26 cellular contexts compared by ENCODE assay signal in the genomic region with DNA sequence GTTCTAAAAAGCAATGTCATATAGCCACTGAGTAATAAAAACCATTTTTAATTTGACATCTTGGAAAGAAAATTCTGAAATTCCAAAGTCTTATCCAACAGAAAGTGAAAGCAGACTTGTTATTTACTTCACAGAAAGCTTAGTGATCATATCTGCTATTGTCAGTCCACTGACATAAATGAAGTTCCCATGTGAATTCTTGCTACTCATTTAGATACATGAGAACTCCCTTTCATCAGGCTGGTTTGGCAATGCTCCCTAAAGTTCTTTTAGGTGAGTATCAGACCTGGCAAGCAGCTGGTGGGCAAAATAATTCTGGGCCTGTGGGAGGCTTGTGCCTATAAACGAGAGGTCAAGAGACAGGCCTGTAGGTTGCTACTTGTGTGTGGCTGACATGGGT. TPM values are rescaled to one million over a fixed set of nuclear protein-coding genes. Genes with fewer than 3 reads are reported as not detected.
DNase-seq lines count a peak whose midpoint lies in the region; ATAC-seq and TF ChIP-seq lines count a peak whose summit lies in the region.
"Had no signal": no experiment of that assay in that cellular context is flagged by ENCODE, and none has a peak within 500 bp of the region (broad histone marks: within the 10 kb centered on the region; RNA-seq: fewer than 3 reads in every experiment).

No MANE protein-coding gene starts in this region.

- H3K9me3 ChIP-seq in psoas muscle, result no peaks in the 10 kb centered on the region
- no peaks in the 10 kb centered on the region for H3K9me3 ChIP-seq in T-helper 17 cell (ENCODE audit: control insufficient read depth, low read length, poor library complexity, severe bottlenecking)
- H3K9me3 ChIP-seq: mucosa of descending colon, stomach, upper lobe of left lung had no signal

- no peaks in the 10 kb centered on the region for H3K27me3 Mint-ChIP-seq in T-helper 17 cell

- H3K4me3 ChIP-seq in fibroblast of villous mesenchyme (ENCODE audit: low read depth, low read length) (no peak overlapping the region), psoas muscle (no peak overlapping the region)
- H3K4me3 ChIP-seq: GM23248, mucosa of descending colon, neural progenitor cell, smooth muscle cell, stomach, upper lobe of left lung had no signal

- H3K27ac Mint-ChIP-seq in T-helper 17 cell, result no peak overlapping the region
- H3K27ac Mint-ChIP-seq: neural progenitor cell had no signal

- H3K36me3 ChIP-seq in psoas muscle (ENCODE audit: insufficient read depth in 1 of 2, low read depth in 1 of 2), result peaks cover 5 to 93% of the 10 kb centered on the region in 2 donors

- 37 to 54% (median 52%) methylated on average over 1 of the region's 1 CpG for WGBS in psoas muscle, 3 donors

- H3K36me3 Mint-ChIP-seq in T-helper 17 cell (ENCODE audit: low read depth), result peaks cover 5% of the 10 kb centered on the region

- no peaks in the 10 kb centered on the region for H3K4me1 ChIP-seq in psoas muscle
- H3K4me1 ChIP-seq: neural progenitor cell, stomach had no signal

- no peak overlapping the region for H3K4me3 Mint-ChIP-seq in T-helper 17 cell
- H3K4me3 Mint-ChIP-seq: neural progenitor cell had no signal

- TF ChIP-seq CTCF in fibroblast of villous mesenchyme (IDR thresholded peaks at IDR 0.05; ENCODE audit: insufficient read depth, low read depth, low read length), result no peak
- no peak for TF ChIP-seq CTCF in psoas muscle (IDR thresholded peaks at IDR 0.05)

- intact Hi-C loops in psoas muscle (cut with DNase I), result no loop called here

- DNase-seq in DMS 273 (lab: John Stamatoyannopoulos, UW; ENCODE audit: unreplicated experiment), result peak; percentile 41
- DNase-seq in DMS 273 treated with DMSO at 0.1 percent for 48 hours (lab: John Stamatoyannopoulos, UW), result no peak
- DNase-seq in LHCN-M2 (ENCODE audit: low read depth), result peak; percentile 9
- DNase-seq in fibroblast of villous mesenchyme (ENCODE audit: low read depth), result peak; percentile 64
- no peak for DNase-seq in psoas muscle
- no peak for DNase-seq in CD1c-positive myeloid dendritic cell (ENCODE audit: extremely low spot score)
- no peak for DNase-seq in T-helper 17 cell
- DNase-seq: activated CD4-positive, alpha-beta T cell treated with anti-CD3 and anti-CD28 coated beads, Interleukin-2, amount 50 U/mL, for 4 hours; AML-193; aorta; caudate nucleus; dermis blood vessel endothelial cell; foreskin fibroblast; GM23248; mucosa of descending colon; NCI-H1105 treated with DMSO at 0.1 percent for 48 hours; NCI-H510A treated with DMSO at 0.1 percent for 48 hours; stimulated activated CD4-positive, alpha-beta T cell treated with anti-CD3 and anti-CD28 coated beads, Interleukin-4, amount 100 ng/mL, for 1 hour; stomach; T-helper 2 cell; upper lobe of left lung had no signal

- peaks cover 3% of the 10 kb centered on the region for H3K4me1 Mint-ChIP-seq in T-helper 17 cell
- H3K4me1 Mint-ChIP-seq: neural progenitor cell had no signal

- peak overlapping the region; percentile 33 for H3K27ac ChIP-seq in psoas muscle
- H3K27ac ChIP-seq: 22Rv1, GM23248, neural progenitor cell, stomach had no signal

- ATAC-seq in psoas muscle, result peak; percentile 28 to 68 (median 52)
- ATAC-seq in T-helper 17 cell, result no peak
- no peak for ATAC-seq in HG03520 (IDR thresholded peaks at IDR 0.05; ENCODE audit: unreplicated experiment)
- ATAC-seq: left lobe of liver, mucosa of descending colon had no signal

- no peaks in the 10 kb centered on the region for H3K27me3 ChIP-seq in psoas muscle (ENCODE audit: insufficient read depth in 3 of 3, low read length in 2 of 3)
- H3K27me3 ChIP-seq: neural progenitor cell, stomach, upper lobe of left lung had no signal

RNA-seq across cellular contexts. Expression of a gene that starts 23.4 kb away (rescaled TPM):
- total RNA-seq in LHCN-M2 (2014; rRNA removed), result 683 and 689 TPM in 2 replicates
- 1,187 TPM for polyA plus RNA-seq in LHCN-M2 (2012)
- total RNA-seq in fibroblast of villous mesenchyme, result 438 and 486 TPM in 2 replicates
- total RNA-seq in psoas muscle, result 100 to 1,000 TPM; 334 to 550 (median 422) TPM
- 1,000 to 10,000 TPM in 1 of 3 donors, 100 to 1,000 TPM in 2; 607 to 1,336 (median 718) TPM for polyA plus RNA-seq in psoas muscle
- 100 to 1,000 TPM; 219 to 256 TPM for total RNA-seq in T-helper 17 cell

RNA-seq across cellular contexts. Expression of a gene that starts 36.3 kb away (rescaled TPM):
- total RNA-seq in LHCN-M2 (2014; rRNA removed) (234 and 259 TPM in 2 replicates), fibroblast of villous mesenchyme (82.1 and 105 TPM in 2 replicates), psoas muscle (10 to 100 TPM; 29.3 to 75.0 (median 50.9) TPM), T-helper 17 cell (10 to 100 TPM; 17.2 to 19.9 TPM)
- 271 TPM for polyA plus RNA-seq in LHCN-M2 (2012)
- 100 to 1,000 TPM in 1 of 3 donors, 10 to 100 TPM in 2; 55.8 to 328 (median 71.1) TPM for polyA plus RNA-seq in psoas muscle

Comparison
In these comparisons a context has a peak if more than half of its experiments do, and no peak if none do; other contexts are left out.
1. DNase-seq: peak in DMS 273 (single experiment), LHCN-M2 (single experiment) and fibroblast of villous mesenchyme (single experiment); none in DMS 273 treated with DMSO at 0.1 percent for 48 hours (single experiment), psoas muscle (0 of 2), CD1c-positive myeloid dendritic cell (single experiment) and T-helper 17 cell (0 of 3).
2. ATAC-seq: peak in psoas muscle (4 of 4); none in T-helper 17 cell (single experiment) and HG03520 (single experiment).